Comparison of ENCODE assay signal across 31 cellular contexts in the genomic region with DNA sequence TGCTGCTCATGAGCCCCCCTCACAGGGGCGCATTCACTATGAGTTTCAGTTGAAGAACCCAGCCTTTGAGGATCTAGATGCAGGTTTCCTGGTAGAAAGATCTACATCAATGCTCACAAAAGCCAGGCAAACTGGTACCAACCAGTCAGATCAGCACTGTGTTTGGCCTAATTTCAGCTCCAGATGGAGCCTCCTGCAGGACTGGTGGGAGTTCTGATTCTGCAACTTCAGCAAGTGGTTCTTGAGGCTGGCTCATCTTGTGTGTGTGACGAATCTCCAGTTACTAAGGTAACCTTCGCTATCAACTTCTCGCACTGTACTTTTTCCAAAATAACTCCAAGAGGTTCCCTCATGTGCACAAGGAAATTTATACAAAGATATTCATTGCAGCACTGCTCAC.
DNase-seq lines count a peak whose midpoint lies in the region; ATAC-seq and TF ChIP-seq lines count a peak whose summit lies in the region.
"Had no signal": no experiment of that assay in that cellular context is flagged by ENCODE, and none has a peak within 500 bp of the region (broad histone marks: within the 10 kb centered on the region; RNA-seq: fewer than 3 reads in every experiment).

No MANE protein-coding gene starts in this region.

- H3K27me3 Mint-ChIP-seq in glutamatergic neuron (ENCODE audit: unreplicated experiment) = peaks cover 2% of the 10 kb centered on the region
- H3K27me3 Mint-ChIP-seq: activated CD4-positive, alpha-beta T cell treated with anti-CD3 and anti-CD28 coated beads, Interleukin-2, amount 10 ng/mL, durations not matched to agents 7 days and 5 days; activated naive CD8-positive, alpha-beta T cell had no signal

- no peak for DNase-seq in activated naive CD4-positive, alpha-beta T cell treated with anti-CD3 and anti-CD28 coated beads, Interleukin-2, amount 50 U/mL, for 72 hours (ENCODE audit: low spot score in 2 of 2)
- DNase-seq in activated naive CD4-positive, alpha-beta T cell treated with anti-CD3 and anti-CD28 coated beads, Interleukin-2, amount 50 U/mL, for 16 hours = no peak
- DNase-seq in amniotic epithelial cell (ENCODE audit: low read depth) (peak; percentile 55), glutamatergic neuron (no peak), superior temporal gyrus (ENCODE audit: extremely low spot score) (peak; percentile 73), testis (no peak), kidney tubule cell (ENCODE audit: low spot score) (no peak), NCI-H187 treated with DMSO at 0.1 percent for 48 hours (lab: John Stamatoyannopoulos, UW) (no peak)
- DNase-seq: activated CD4-positive, alpha-beta T cell treated with anti-CD3 and anti-CD28 coated beads, Interleukin-2, amount 10 ng/mL, durations not matched to agents 7 days and 5 days; Calu3; effector CD4-positive, alpha-beta T cell; EL; foreskin fibroblast; H9; left ventricle myocardium inferior; natural killer cell; NCI-H1092; NCI-H2029; NCI-H226; NCI-H774; ovary; RPMI8226; SK-N-SH; stimulated activated CD4-positive, alpha-beta T cell treated with anti-CD3 and anti-CD28 coated beads, Interleukin-15, amount 100 ng/mL, for 24 hours; T-helper 2 cell; upper lobe of right lung; WERI-Rb-1 had no signal

- no peaks in the 10 kb centered on the region for H3K9me3 ChIP-seq in testis
- H3K9me3 ChIP-seq: left ventricle myocardium inferior, ovary, SK-N-SH, upper lobe of right lung had no signal

- ATAC-seq in activated naive CD4-positive, alpha-beta T cell treated with anti-CD3 and anti-CD28 coated beads, Interleukin-2, amount 50 U/mL, for 72 hours = no peak
- ATAC-seq: natural killer cell, sciatic nerve, upper lobe of right lung had no signal

- no peak overlapping the region for H3K27ac ChIP-seq in testis
- H3K27ac ChIP-seq: epithelial cell of prostate, left ventricle myocardium inferior, ovary, upper lobe of right lung, WERI-Rb-1 had no signal

- 62 to 69% methylated on average over 4 of the region's 4 CpGs for WGBS in testis, 2 donors

- no peaks in the 10 kb centered on the region for H3K9me3 Mint-ChIP-seq in activated naive CD4-positive, alpha-beta T cell treated with anti-CD3 and anti-CD28 coated beads, Interleukin-2, amount 50 U/mL, for 72 hours
- H3K9me3 Mint-ChIP-seq in glutamatergic neuron (ENCODE audit: unreplicated experiment) = peaks cover 6% of the 10 kb centered on the region
- H3K9me3 Mint-ChIP-seq: activated CD4-positive, alpha-beta T cell treated with anti-CD3 and anti-CD28 coated beads, Interleukin-2, amount 10 ng/mL, durations not matched to agents 7 days and 5 days; H9; mesothelial cell of epicardium; natural killer cell had no signal

- no peak overlapping the region for H3K4me3 Mint-ChIP-seq in glutamatergic neuron (ENCODE audit: unreplicated experiment)
- H3K4me3 Mint-ChIP-seq: activated CD4-positive, alpha-beta T cell treated with anti-CD3 and anti-CD28 coated beads, Interleukin-2, amount 10 ng/mL, durations not matched to agents 7 days and 5 days; activated naive CD8-positive, alpha-beta T cell; H9; mesothelial cell of epicardium; natural killer cell had no signal

- peaks cover 0 to 16% of the 10 kb centered on the region in 2 donors for H3K36me3 Mint-ChIP-seq in activated naive CD4-positive, alpha-beta T cell treated with anti-CD3 and anti-CD28 coated beads, Interleukin-2, amount 50 U/mL, for 72 hours
- no peaks in the 10 kb centered on the region for H3K36me3 Mint-ChIP-seq in glutamatergic neuron (ENCODE audit: unreplicated experiment)

- no peak overlapping the region for H3K4me3 ChIP-seq in testis
- H3K4me3 ChIP-seq: left ventricle myocardium inferior, ovary, upper lobe of right lung had no signal

- TF ChIP-seq POLR2A in testis (IDR thresholded peaks at IDR 0.05) = no peak

- no peaks in the 10 kb centered on the region for H3K27me3 ChIP-seq in testis
- H3K27me3 ChIP-seq: ovary, upper lobe of right lung had no signal

- H3K4me1 Mint-ChIP-seq in glutamatergic neuron (ENCODE audit: low read depth, unreplicated experiment) = peaks cover 30% of the 10 kb centered on the region
- H3K4me1 Mint-ChIP-seq: activated CD4-positive, alpha-beta T cell treated with anti-CD3 and anti-CD28 coated beads, Interleukin-2, amount 10 ng/mL, durations not matched to agents 7 days and 5 days; natural killer cell had no signal

- H3K27ac Mint-ChIP-seq in activated naive CD4-positive, alpha-beta T cell treated with anti-CD3 and anti-CD28 coated beads, Interleukin-2, amount 50 U/mL, for 72 hours = peak overlapping the region; percentile 88 to 94
- H3K27ac Mint-ChIP-seq in glutamatergic neuron (ENCODE audit: unreplicated experiment) = peak overlapping the region; percentile 43
- H3K27ac Mint-ChIP-seq: activated CD4-positive, alpha-beta T cell treated with anti-CD3 and anti-CD28 coated beads, Interleukin-2, amount 10 ng/mL, durations not matched to agents 7 days and 5 days; activated naive CD8-positive, alpha-beta T cell; mesothelial cell of epicardium had no signal

- no peaks in the 10 kb centered on the region for H3K36me3 ChIP-seq in testis (ENCODE audit: low read depth, missing control alignments)
- H3K36me3 ChIP-seq: ovary had no signal

- intact Hi-C loops in testis (cut with DNase I; ENCODE audit: low total_unique reads) = no loop called here

- H3K4me1 ChIP-seq in testis = peaks cover 6% of the 10 kb centered on the region

- TF ChIP-seq CTCF in glutamatergic neuron (IDR thresholded peaks at IDR 0.05; ENCODE audit: partially characterized antibody, unreplicated experiment) (no peak), testis (IDR thresholded peaks at IDR 0.05) (no peak)

Comparison
In these comparisons a context has a peak if more than half of its experiments do, and no peak if none do; other contexts are left out.
1. DNase-seq: peak in amniotic epithelial cell (single experiment) and superior temporal gyrus (single experiment); none in activated naive CD4-positive, alpha-beta T cell treated with anti-CD3 and anti-CD28 coated beads, Interleukin-2, amount 50 U/mL, for 72 hours (0 of 2), activated naive CD4-positive, alpha-beta T cell treated with anti-CD3 and anti-CD28 coated beads, Interleukin-2, amount 50 U/mL, for 16 hours (single experiment), glutamatergic neuron (single experiment), testis (single experiment), kidney tubule cell (single experiment) and NCI-H187 treated with DMSO at 0.1 percent for 48 hours (single experiment).